ENCODE assay signal across 23 cellular contexts in the genomic region with DNA sequence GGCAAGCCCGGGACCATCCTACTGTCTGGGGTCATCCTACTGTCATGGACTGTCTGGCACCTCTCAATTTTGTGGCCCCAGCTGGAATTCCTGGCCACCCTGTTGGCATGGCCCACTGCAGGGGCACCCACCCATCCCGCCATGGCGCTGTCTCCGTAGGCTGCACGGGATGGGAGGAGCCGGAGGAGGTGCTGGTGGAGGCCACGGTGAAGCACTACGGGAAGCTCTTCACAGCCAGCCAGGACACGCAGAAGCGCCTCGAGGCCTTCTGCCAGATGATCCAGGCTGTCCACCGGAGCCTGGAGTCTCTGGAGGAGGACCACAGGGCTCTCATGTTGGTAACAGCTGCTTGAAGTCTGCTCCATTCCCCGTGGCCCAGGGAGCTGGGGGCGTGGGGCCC. TPM values are rescaled to one million over a fixed set of nuclear protein-coding genes. Genes with fewer than 3 reads are reported as not detected.
DNase-seq lines count a peak whose midpoint lies in the region; ATAC-seq lines count a peak whose summit lies in the region.
"Had no signal": no experiment of that assay in that cellular context is flagged by ENCODE, and none has a peak within 500 bp of the region (broad histone marks: within the 10 kb centered on the region; RNA-seq: fewer than 3 reads in every experiment).

No MANE protein-coding gene starts in this region.

- peaks cover 12% of the 10 kb centered on the region for H3K4me1 ChIP-seq in rectal smooth muscle tissue (ENCODE audit: control insufficient read depth, insufficient read depth, low read length)
- H3K4me1 ChIP-seq: parathyroid adenoma, uterus had no signal

- peak overlapping the region; percentile 61 for H3K27ac ChIP-seq in rectal smooth muscle tissue (ENCODE audit: low read depth, low read length)
- H3K27ac ChIP-seq: hepatocyte, parathyroid adenoma, right atrium auricular region, thoracic aorta, uterus, WERI-Rb-1 had no signal

- no peaks in the 10 kb centered on the region for H3K36me3 ChIP-seq in rectal smooth muscle tissue (ENCODE audit: control insufficient read depth, insufficient read depth, low read length)
- H3K36me3 ChIP-seq: esophagus muscularis mucosa, right atrium auricular region, thoracic aorta, uterus, WERI-Rb-1 had no signal

- peaks cover 1% of the 10 kb centered on the region for H3K27me3 ChIP-seq in rectal smooth muscle tissue (ENCODE audit: control insufficient read depth, insufficient read depth, low read length)
- H3K27me3 ChIP-seq: hepatocyte, right atrium auricular region, uterus had no signal

- H3K9ac ChIP-seq in rectal smooth muscle tissue (ENCODE audit: low read length) = no peak overlapping the region
- H3K9ac ChIP-seq: parathyroid adenoma had no signal

- ATAC-seq in esophagus mucosa = peak; percentile 24
- no peak for ATAC-seq in GM21390 (IDR thresholded peaks at IDR 0.05; ENCODE audit: unreplicated experiment)
- ATAC-seq in HG03521 (IDR thresholded peaks at IDR 0.05; ENCODE audit: unreplicated experiment) = no peak

- DNase-seq in DMS53 (lab: John Stamatoyannopoulos, UW) (peak; percentile 14), DMS53 treated with DMSO at 0.1 percent for 48 hours (lab: John Stamatoyannopoulos, UW; ENCODE audit: unreplicated experiment) (no peak), HPDE6-E6E7 (ENCODE audit: extremely low spot score) (peak; percentile 66), HUDEP-2 (lab: John Stamatoyannopoulos, UW; ENCODE audit: unreplicated experiment in 76 of 76) (no peak)

- no peak overlapping the region for H3K4me3 ChIP-seq in rectal smooth muscle tissue (ENCODE audit: low read length)
- H3K4me3 ChIP-seq: hepatocyte, K562, right atrium auricular region, uterus had no signal

RNA-seq across cellular contexts. Expression of gene CCDC197, which starts 3.9 kb away (rescaled TPM):
- total RNA-seq in esophagus mucosa = not detected
- total RNA-seq: CD8-positive, alpha-beta T cell; dermis blood vessel endothelial cell; endodermal cell; esophagus muscularis mucosa; hepatocyte; HT1080; K562; mucosa of gallbladder; neural crest cell; PC-3; right atrium auricular region; thoracic aorta; uterus had no signal

RNA-seq across cellular contexts. Expression of gene ASB2, which starts 24.6 kb away (rescaled TPM):
- 1.00 TPM for total RNA-seq in esophagus mucosa
- total RNA-seq: dermis blood vessel endothelial cell, HT1080, K562 had no signal

RNA-seq across cellular contexts. Expression of gene OTUB2, which starts 25.2 kb away (rescaled TPM):
- total RNA-seq in esophagus mucosa = 5.5 TPM
- total RNA-seq: CD8-positive, alpha-beta T cell had no signal

Comparison
In these comparisons a context has a peak if more than half of its experiments do, and no peak if none do; other contexts are left out.
1. DNase-seq: peak in DMS53 (single experiment) and HPDE6-E6E7 (single experiment); none in DMS53 treated with DMSO at 0.1 percent for 48 hours (single experiment) and HUDEP-2 (0 of 76).